Comparison of ENCODE assay signal across 11 cellular contexts in the genomic region with DNA sequence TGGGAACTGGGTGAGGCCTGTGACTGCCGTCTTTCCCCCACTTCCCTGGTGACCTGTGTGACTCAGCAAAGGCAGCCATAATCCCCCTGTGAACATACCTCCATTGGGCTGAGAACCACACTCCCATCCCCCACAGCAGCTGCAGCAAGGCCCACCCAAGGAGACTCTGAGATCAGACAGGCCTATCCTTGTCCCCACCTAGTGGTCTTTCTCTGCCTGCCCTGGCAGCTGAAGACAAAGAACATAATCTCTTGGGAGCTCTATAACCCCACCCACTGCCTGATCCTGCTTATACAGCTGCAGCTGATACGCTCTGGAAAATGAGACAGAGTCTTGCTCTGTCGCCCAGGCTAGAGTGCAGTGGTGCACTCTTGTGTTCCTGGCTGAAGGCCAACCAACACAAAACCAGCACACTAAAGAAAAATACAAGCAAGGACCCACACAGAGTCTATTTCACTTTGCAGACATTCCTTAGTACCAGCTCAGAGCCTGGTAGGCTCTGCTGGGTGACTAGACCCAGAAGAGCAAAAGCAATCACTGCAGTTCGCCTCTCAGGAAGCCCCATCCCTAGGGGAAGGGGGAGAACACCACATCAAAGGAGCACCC.
DNase-seq lines count a peak whose midpoint lies in the region; ATAC-seq, FAIRE-seq and TF ChIP-seq lines count a peak whose summit lies in the region.
"Had no signal": no experiment of that assay in that cellular context is flagged by ENCODE, and none has a peak within 500 bp of the region (broad histone marks: within the 10 kb centered on the region; RNA-seq: fewer than 3 reads in every experiment).

No MANE protein-coding gene starts in this region.

- ATAC-seq in sciatic nerve (peak; percentile 97), GM21526 (IDR thresholded peaks at IDR 0.05; ENCODE audit: low FRiP score, unreplicated experiment) (no peak)

- no peak for FAIRE-seq in frontal cortex (lab: Jason Lieb, UNC)
- FAIRE-seq: A204.1 had no signal

- TF ChIP-seq CTCF in choroid plexus epithelial cell (conservative IDR thresholded peaks at IDR 0.05; ENCODE audit: low read depth, low read length) = peak; percentile 60

- DNase-seq in DMS153 (lab: John Stamatoyannopoulos, UW) (peak; percentile 3), DMS153 treated with DMSO at 0.1 percent for 48 hours (lab: John Stamatoyannopoulos, UW; ENCODE audit: unreplicated experiment) (no peak), NCI-H2029 treated with DMSO at 0.1 percent for 48 hours (lab: John Stamatoyannopoulos, UW) (peak; percentile 19), choroid plexus epithelial cell (ENCODE audit: low read depth) (peak; percentile 82), sciatic nerve (ENCODE audit: low spot score) (peak; percentile 59), putamen (ENCODE audit: low spot score) (no peak), frontal cortex (ENCODE audit: low spot score in 2 of 2) (no peak)
- DNase-seq: activated effector memory CD4-positive, alpha-beta T cell treated with anti-CD3 and anti-CD28 coated beads, Interleukin-2, amount 50 U/mL, for 16 hours; NCI-H2227 treated with DMSO at 0.1 percent for 48 hours had no signal

- H3K4me3 ChIP-seq in choroid plexus epithelial cell (ENCODE audit: low read depth, low read length) = no peak overlapping the region

- intact Hi-C loops in sciatic nerve (cut with DNase I) = no loop called here

Comparison
In these comparisons a context has a peak if more than half of its experiments do, and no peak if none do; other contexts are left out.
1. DNase-seq: peak in DMS153 (single experiment), NCI-H2029 treated with DMSO at 0.1 percent for 48 hours (single experiment), choroid plexus epithelial cell (single experiment) and sciatic nerve (single experiment); none in DMS153 treated with DMSO at 0.1 percent for 48 hours (single experiment), putamen (single experiment) and frontal cortex (0 of 2).